9 cellular contexts compared by ENCODE assay signal in the genomic region with DNA sequence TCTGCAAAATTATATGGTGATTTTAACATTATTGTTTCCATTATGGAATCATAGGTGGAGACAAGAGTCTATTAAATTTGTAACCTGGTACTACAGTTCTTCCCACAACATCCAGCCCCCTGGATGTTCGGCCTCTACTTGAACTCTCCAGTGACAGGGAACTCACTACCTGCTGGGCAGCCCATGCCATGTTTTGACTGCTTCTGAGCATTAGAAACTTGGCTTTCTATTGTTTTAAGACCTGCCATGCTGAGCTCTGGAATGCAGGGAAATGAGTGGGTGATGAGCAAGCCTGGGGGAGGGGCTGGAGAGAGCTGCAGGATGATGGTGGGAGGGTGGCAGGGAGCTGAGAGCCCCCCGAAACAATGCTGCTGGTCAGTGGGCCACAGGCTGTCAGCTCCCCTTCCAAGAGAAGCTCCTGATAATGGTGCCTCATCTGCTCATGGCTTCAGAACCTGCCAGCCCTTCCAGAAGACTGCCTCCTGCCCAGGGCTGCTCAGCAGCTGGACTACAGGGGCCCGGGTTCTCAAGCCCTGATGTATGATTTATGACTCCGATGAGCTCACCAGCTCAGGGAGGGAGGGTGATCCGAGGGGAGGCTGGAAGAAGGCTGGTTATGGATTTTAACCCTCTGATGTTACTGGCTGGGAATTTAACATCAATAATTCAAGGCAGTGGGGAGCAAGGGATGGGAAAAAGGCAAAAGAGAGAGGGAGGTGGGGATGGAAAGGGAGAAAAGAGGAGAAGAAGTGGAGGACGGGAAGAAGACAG.
A peak's percentile ranks its signal among the peaks of the same experiment; 100 is the strongest.
DNase-seq lines count a peak whose midpoint lies in the region; ATAC-seq, FAIRE-seq and TF ChIP-seq lines count a peak whose summit lies in the region.
"Had no signal": no experiment of that assay in that cellular context is flagged by ENCODE, and none has a peak within 500 bp of the region (broad histone marks: within the 10 kb centered on the region; RNA-seq: fewer than 3 reads in every experiment).

No MANE protein-coding gene starts in this region.

- H3K4me1 ChIP-seq in HCT116 (ENCODE audit: control insufficient read depth in 1 of 2, insufficient read depth in 2 of 2, low read length in 2 of 2): peaks cover 4 to 26% of the 10 kb centered on the region in 2 experiments; a peak in 3 of 4 replicates
- H3K4me1 ChIP-seq in OCI-LY7 (ENCODE audit: insufficient read depth, low read length, poor library complexity, severe bottlenecking): no peaks in the 10 kb centered on the region

- TF ChIP-seq RAD21 in HCT116 (IDR thresholded peaks at IDR 0.05; ENCODE audit: low read depth): no peak

- H3K27ac ChIP-seq in HCT116 (ENCODE audit: low read depth, low read length): no peak overlapping the region
- no peak overlapping the region for H3K27ac ChIP-seq in OCI-LY7 (ENCODE audit: low read depth, low read length, poor library complexity, severe bottlenecking)

- POLR2A ChIA-PET in HCT116 (lab: Charles Lee): no interaction called here
- POLR2A ChIA-PET in OCI-LY7 (lab: Charles Lee): interaction anchor here (1.2 kb wide), 1 partner anchor 30 kb away, joined by 3 read pairs; no protein-coding TSS in a partner anchor

- peak; percentile 77 for FAIRE-seq in RCC 7860 (lab: Jason Lieb, UNC)

- intact Hi-C loops in HCT116 (cut with micrococcal nuclease) (no loop called here), OCI-LY7 (cut with micrococcal nuclease; ENCODE audit: unreplicated experiment) (no loop called here)

- DNase-seq in HCT116 (ENCODE audit: low read depth, low spot score) (no peak), RCC 7860 (ENCODE audit: low spot score) (peak; percentile 83), epithelial cell of proximal tubule (ENCODE audit: low read depth) (peak; percentile 13), retinal pigment epithelial cell (ENCODE audit: low read depth) (peak; percentile 25), OCI-LY7 (ENCODE audit: low spot score) (no peak)
- no peak for DNase-seq in stimulated activated CD4-positive, alpha-beta T cell treated with anti-CD3 and anti-CD28 coated beads, Interleukin-4, amount 100 ng/mL, for 1 hour
- DNase-seq: activated naive CD8-positive, alpha-beta T cell treated with anti-CD3 and anti-CD28 coated beads, Interleukin-2, amount 10 ng/mL, durations not matched to agents 7 days and 5 days had no signal

- no peaks in the 10 kb centered on the region for H3K9me3 ChIP-seq in HCT116 (ENCODE audit: control insufficient read depth in 1 of 2, insufficient read depth in 1 of 2, low read depth in 1 of 2, low read length in 2 of 2)
- H3K9me3 ChIP-seq in OCI-LY7 (ENCODE audit: low read length): no peaks in the 10 kb centered on the region

- no peak overlapping the region for H2AFZ ChIP-seq in HCT116 (ENCODE audit: low read depth, low read length, poor library complexity, severe bottlenecking)
- no peak overlapping the region for H2AFZ ChIP-seq in OCI-LY7 (ENCODE audit: low read length)

- TF ChIP-seq POLR2A in HCT116 (IDR thresholded peaks at IDR 0.05; ENCODE audit: borderline replicate concordance, extremely low read depth, insufficient read depth, insufficient read length): no peak

- BruUV-seq in HCT116 (replicated peaks; lab: Mats Ljungman, UMichigan): no TSS peak
- BruUV-seq in OCI-LY7 (replicated peaks; lab: Mats Ljungman, UMichigan): no TSS peak

- no peak for TF ChIP-seq CTCF in HCT116 (IDR thresholded peaks at IDR 0.05 in 2 of 3, conservative IDR thresholded peaks at IDR 0.05 in 1 of 3; ENCODE audit: borderline replicate concordance in 1 of 3, insufficient read depth in 1 of 3, low read depth in 2 of 3, low read length in 2 of 3)
- no peak for TF ChIP-seq CTCF in epithelial cell of proximal tubule (conservative IDR thresholded peaks at IDR 0.05; ENCODE audit: low read depth, low read length)
- TF ChIP-seq CTCF in retinal pigment epithelial cell (conservative IDR thresholded peaks at IDR 0.05; ENCODE audit: low read depth, low read length): no peak
- TF ChIP-seq CTCF in OCI-LY7 (conservative IDR thresholded peaks at IDR 0.05; ENCODE audit: low read length): no peak

- CTCF ChIA-PET in HCT116 (lab: Charles Lee) (no interaction called here), OCI-LY7 (lab: Charles Lee; ENCODE audit: unreplicated experiment) (no interaction called here)

- no peak overlapping the region for H3K9ac ChIP-seq in HCT116 (ENCODE audit: low read length)

- H3K27me3 ChIP-seq in HCT116 (ENCODE audit: insufficient read depth, low read length): no peaks in the 10 kb centered on the region

- ATAC-seq in HCT116 (peak; percentile 41; the same call in 1 of the 2 replicates), GM21515 (IDR thresholded peaks at IDR 0.05; ENCODE audit: unreplicated experiment) (no peak), HG03342 (IDR thresholded peaks at IDR 0.05; ENCODE audit: unreplicated experiment) (no peak)

- H3K4me2 ChIP-seq in HCT116 (ENCODE audit: low read length): peak overlapping the region; percentile 52
- H3K4me2 ChIP-seq in OCI-LY7 (ENCODE audit: low read length): no peak overlapping the region

- H4K20me1 ChIP-seq in HCT116 (ENCODE audit: insufficient read depth) (no peaks in the 10 kb centered on the region), OCI-LY7 (ENCODE audit: insufficient read depth, low read length) (no peaks in the 10 kb centered on the region)

- H3K4me3 ChIP-seq in HCT116 (replicated peaks in 1 of 2; ENCODE audit: low read depth in 1 of 2, low read length in 2 of 2) (no peak overlapping the region), epithelial cell of proximal tubule (ENCODE audit: low read depth, low read length) (no peak overlapping the region), retinal pigment epithelial cell (ENCODE audit: low read length) (no peak overlapping the region), OCI-LY7 (ENCODE audit: low read depth, low read length, poor library complexity, severe bottlenecking) (no peak overlapping the region)

- RAD21 ChIA-PET in HCT116 (lab: Charles Lee; ENCODE audit: low non-redundant PET in 1 of 2, low total read pairs in 2 of 2, uncharacterized antibody in 2 of 2, unreplicated experiment in 2 of 2): no interaction called here

- H3K36me3 ChIP-seq in HCT116 (ENCODE audit: control insufficient read depth in 1 of 2, insufficient read depth in 2 of 2, low read length in 2 of 2): no peaks in the 10 kb centered on the region
- no peaks in the 10 kb centered on the region for H3K36me3 ChIP-seq in OCI-LY7 (ENCODE audit: insufficient read depth, low read length)

- H3K9me2 ChIP-seq in HCT116 (ENCODE audit: insufficient read depth) (no peaks in the 10 kb centered on the region), OCI-LY7 (ENCODE audit: insufficient read depth, low read length) (no peaks in the 10 kb centered on the region)

- no peaks in the 10 kb centered on the region for H3K79me2 ChIP-seq in HCT116 (ENCODE audit: insufficient read depth, low read length)
- no peaks in the 10 kb centered on the region for H3K79me2 ChIP-seq in OCI-LY7 (ENCODE audit: insufficient read depth, low read depth, low read length)

TF ChIP-seq in HCT116, 20 proteins besides CTCF, POLR2A, EP300 and RAD21 (continues in another document):
- TF ChIP-seq SIN3A (IDR thresholded peaks at IDR 0.05; ENCODE audit: low read depth) (no peak), ZNF274 (IDR thresholded peaks at IDR 0.05; ENCODE audit: low read depth, low read length) (no peak), ELF1 (IDR thresholded peaks at IDR 0.05; ENCODE audit: borderline replicate concordance, low read depth) (no peak), EZH2 (IDR thresholded peaks at IDR 0.05) (no peak), SRF (IDR thresholded peaks at IDR 0.05; ENCODE audit: low read depth) (no peak), EGR1 (IDR thresholded peaks at IDR 0.05; ENCODE audit: low read depth) (no peak), FOSL1 (IDR thresholded peaks at IDR 0.05; ENCODE audit: low read depth) (no peak), EZH2phosphoT487 (IDR thresholded peaks at IDR 0.05; ENCODE audit: borderline replicate concordance) (no peak), ZFX (IDR thresholded peaks at IDR 0.05) (no peak)
- TF ChIP-seq, protein P1, sequence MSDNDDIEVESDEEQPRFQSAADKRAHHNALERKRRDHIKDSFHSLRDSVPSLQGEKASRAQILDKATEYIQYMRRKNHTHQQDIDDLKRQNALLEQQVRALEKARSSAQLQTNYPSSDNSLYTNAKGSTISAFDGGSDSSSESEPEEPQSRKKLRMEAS (IDR thresholded peaks at IDR 0.05): no peak
- TF ChIP-seq, protein P2, sequence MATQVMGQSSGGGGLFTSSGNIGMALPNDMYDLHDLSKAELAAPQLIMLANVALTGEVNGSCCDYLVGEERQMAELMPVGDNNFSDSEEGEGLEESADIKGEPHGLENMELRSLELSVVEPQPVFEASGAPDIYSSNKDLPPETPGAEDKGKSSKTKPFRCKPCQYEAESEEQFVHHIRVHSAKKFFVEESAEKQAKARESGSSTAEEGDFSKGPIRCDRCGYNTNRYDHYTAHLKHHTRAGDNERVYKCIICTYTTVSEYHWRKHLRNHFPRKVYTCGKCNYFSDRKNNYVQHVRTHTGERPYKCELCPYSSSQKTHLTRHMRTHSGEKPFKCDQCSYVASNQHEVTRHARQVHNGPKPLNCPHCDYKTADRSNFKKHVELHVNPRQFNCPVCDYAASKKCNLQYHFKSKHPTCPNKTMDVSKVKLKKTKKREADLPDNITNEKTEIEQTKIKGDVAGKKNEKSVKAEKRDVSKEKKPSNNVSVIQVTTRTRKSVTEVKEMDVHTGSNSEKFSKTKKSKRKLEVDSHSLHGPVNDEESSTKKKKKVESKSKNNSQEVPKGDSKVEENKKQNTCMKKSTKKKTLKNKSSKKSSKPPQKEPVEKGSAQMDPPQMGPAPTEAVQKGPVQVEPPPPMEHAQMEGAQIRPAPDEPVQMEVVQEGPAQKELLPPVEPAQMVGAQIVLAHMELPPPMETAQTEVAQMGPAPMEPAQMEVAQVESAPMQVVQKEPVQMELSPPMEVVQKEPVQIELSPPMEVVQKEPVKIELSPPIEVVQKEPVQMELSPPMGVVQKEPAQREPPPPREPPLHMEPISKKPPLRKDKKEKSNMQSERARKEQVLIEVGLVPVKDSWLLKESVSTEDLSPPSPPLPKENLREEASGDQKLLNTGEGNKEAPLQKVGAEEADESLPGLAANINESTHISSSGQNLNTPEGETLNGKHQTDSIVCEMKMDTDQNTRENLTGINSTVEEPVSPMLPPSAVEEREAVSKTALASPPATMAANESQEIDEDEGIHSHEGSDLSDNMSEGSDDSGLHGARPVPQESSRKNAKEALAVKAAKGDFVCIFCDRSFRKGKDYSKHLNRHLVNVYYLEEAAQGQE (IDR thresholded peaks at IDR 0.05; ENCODE audit: low read depth): no peak
- TF ChIP-seq, protein P3, sequence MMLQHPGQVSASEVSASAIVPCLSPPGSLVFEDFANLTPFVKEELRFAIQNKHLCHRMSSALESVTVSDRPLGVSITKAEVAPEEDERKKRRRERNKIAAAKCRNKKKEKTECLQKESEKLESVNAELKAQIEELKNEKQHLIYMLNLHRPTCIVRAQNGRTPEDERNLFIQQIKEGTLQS (IDR thresholded peaks at IDR 0.05): no peak

Comparison
In these comparisons a context has a peak if more than half of its experiments do, and no peak if none do; other contexts are left out.
1. DNase-seq: peak in RCC 7860 (single experiment), epithelial cell of proximal tubule (single experiment) and retinal pigment epithelial cell (single experiment); none in HCT116 (single experiment), OCI-LY7 (single experiment) and stimulated activated CD4-positive, alpha-beta T cell treated with anti-CD3 and anti-CD28 coated beads, Interleukin-4, amount 100 ng/mL, for 1 hour (single experiment).